In genomic region chr2:32532341-32532740, GRCh38 we compare ENCODE assay signal across 23 cellular contexts.
DNase-seq lines count a peak whose midpoint lies in the region; ATAC-seq, FAIRE-seq and TF ChIP-seq lines count a peak whose summit lies in the region.
"Had no signal": no experiment of that assay in that cellular context is flagged by ENCODE, and none has a peak within 500 bp of the region (broad histone marks: within the 10 kb centered on the region; RNA-seq: fewer than 3 reads in every experiment).

No MANE protein-coding gene starts in this region.

- H3K36me3 ChIP-seq in HepG2 (replicated peaks in 1 of 2; ENCODE audit: control insufficient read depth in 1 of 2, insufficient read depth in 2 of 2, low read length in 2 of 2): peaks cover 8 to 58% of the 10 kb centered on the region in 2 experiments
- peaks cover 0 to 14% (median 4%) of the 10 kb centered on the region in 4 donors for H3K36me3 ChIP-seq in right lobe of liver
- H3K36me3 ChIP-seq in Loucy (ENCODE audit: insufficient read depth, low read length): peaks cover 23% of the 10 kb centered on the region; the same call in 1 of the 2 replicates
- H3K36me3 ChIP-seq in neutrophil: peaks cover 51% of the 10 kb centered on the region

- H3K4me3 Mint-ChIP-seq in central memory CD8-positive, alpha-beta T cell: no peak overlapping the region
- H3K4me3 Mint-ChIP-seq: CD14-positive monocyte; CD4-positive, alpha-beta T cell; GM23338; H9 had no signal

- H3K4me1 ChIP-seq in HepG2 (ENCODE audit: insufficient read depth, low read length) (no peaks in the 10 kb centered on the region), right lobe of liver (no peaks in the 10 kb centered on the region), Loucy (ENCODE audit: insufficient read depth, low read length, poor library complexity, severe bottlenecking) (peaks cover 19% of the 10 kb centered on the region), neutrophil (ENCODE audit: control insufficient read depth in 1 of 2, insufficient read depth in 1 of 2, low read depth in 1 of 2, low read length in 1 of 2) (peaks cover 8% of the 10 kb centered on the region in 2 experiments)
- H3K4me1 ChIP-seq: A549, Caco-2 had no signal

- 95% methylated on average over 2 of the region's 2 CpGs for WGBS in HepG2 (ENCODE audit: low lambda C conversion rate)
- WGBS in right lobe of liver (ENCODE audit: insufficient coverage, low coverage, low lambda C conversion rate, missing lambda C conversion rate): 100% methylated on average over 2 of the region's 2 CpGs
- WGBS in lower leg skin, 2 donors: 90 to 96% methylated on average over 2 of the region's 2 CpGs

- H3K27ac ChIP-seq in HepG2 (ENCODE audit: extremely low read length, insufficient read depth, low read length): no peak overlapping the region
- H3K27ac ChIP-seq in right lobe of liver: no peak overlapping the region
- H3K27ac ChIP-seq in neutrophil: peak overlapping the region; percentile 25
- H3K27ac ChIP-seq: A549; BLaER1 treated with 17β-estradiol and CSF1 and Interleukin-3, amounts not matched to agents 10 nM and 100 nM had no signal

- H3K4me2 ChIP-seq in HepG2 (ENCODE audit: low read depth, low read length) (no peak overlapping the region), Loucy (ENCODE audit: low read depth, low read length, poor library complexity, severe bottlenecking) (peak overlapping the region; percentile 43)
- H3K4me2 ChIP-seq: A549, GM23338 had no signal

- no peaks in the 10 kb centered on the region; the same call in 1 of the 2 replicates for H3F3A ChIP-seq in Loucy (ENCODE audit: low read depth)

- H3K27me3 ChIP-seq in HepG2 (ENCODE audit: control insufficient read depth in 1 of 2, insufficient read depth in 2 of 2, low read length in 2 of 2) (no peaks in the 10 kb centered on the region), right lobe of liver (no peaks in the 10 kb centered on the region), Loucy (ENCODE audit: insufficient read depth, low read length, poor library complexity, severe bottlenecking) (no peaks in the 10 kb centered on the region), neutrophil (no peaks in the 10 kb centered on the region)
- H3K27me3 ChIP-seq: BE2C; BLaER1 treated with 17β-estradiol and CSF1 and Interleukin-3, amounts not matched to agents 10 nM and 100 nM had no signal

- FAIRE-seq in HepG2 (lab: Jason Lieb, UNC) (no peak), GM12892 (lab: Jason Lieb, UNC) (no peak)
- FAIRE-seq: A549, G401.6, GM19239 had no signal

- BruUV-seq in HepG2 (replicated peaks; lab: Mats Ljungman, UMichigan): no TSS peak

- CTCF ChIA-PET in HepG2 (lab: Yijun Ruan, JAX; ENCODE audit: low intra/inter-chr PET ratio, low total read pairs): no interaction called here

- in situ Hi-C loops in HepG2 (cut with HindIII; ENCODE audit: extremely low pct_ligation_motif_present, low pct_unique_long_range_greater_than_20kb): no loop called here

- intact Hi-C loops in HepG2 (cut with micrococcal nuclease; ENCODE audit: unreplicated experiment): no loop called here
- intact Hi-C loops in right lobe of liver (cut with DNase I): no loop called here
- intact Hi-C loops in lower leg skin (cut with DNase I; ENCODE audit: low total_unique reads): no loop called here

- TF ChIP-seq CTCF in HepG2 (CRISPR knock-in tag; IDR thresholded peaks at IDR 0.05) (no peak), right lobe of liver (IDR thresholded peaks at IDR 0.05) (no peak), Loucy (conservative IDR thresholded peaks at IDR 0.05; ENCODE audit: low read length) (no peak), neutrophil (IDR thresholded peaks at IDR 0.05) (no peak), lower leg skin (IDR thresholded peaks at IDR 0.05) (no peak)

- ATAC-seq in HepG2 (no peak), right lobe of liver (no peak)
- no peak for ATAC-seq in central memory CD8-positive, alpha-beta T cell (replicated peaks; ENCODE audit: extremely low read depth, poor library complexity, severe bottlenecking)
- ATAC-seq: A549, GM23338, HCT116 had no signal

- H3K9me3 ChIP-seq in HepG2 (ENCODE audit: low read length): no peaks in the 10 kb centered on the region
- H3K9me3 ChIP-seq in right lobe of liver: no peaks in the 10 kb centered on the region
- no peaks in the 10 kb centered on the region for H3K9me3 ChIP-seq in Loucy (ENCODE audit: insufficient read depth, low read depth, low read length)
- no peaks in the 10 kb centered on the region for H3K9me3 ChIP-seq in neutrophil
- H3K9me3 ChIP-seq: A549, BE2C, Caco-2 had no signal

- TF ChIP-seq POLR2A in HepG2 (IDR thresholded peaks at IDR 0.05; ENCODE audit: insufficient read depth in 1 of 2, low read depth in 2 of 2, low read length in 2 of 2): no peak
- no peak for TF ChIP-seq POLR2A in right lobe of liver (IDR thresholded peaks at IDR 0.05)
- no peak for TF ChIP-seq POLR2A in GM12892 (IDR thresholded peaks at IDR 0.05; ENCODE audit: low read depth, low read length)
- TF ChIP-seq POLR2A in lower leg skin (IDR thresholded peaks at IDR 0.05): no peak

- TF ChIP-seq EP300 in HepG2 (IDR thresholded peaks at IDR 0.05; ENCODE audit: low read depth in 2 of 2, low read length in 2 of 2) (no peak), HepG2 (CRISPR knock-in tag; IDR thresholded peaks at IDR 0.05; ENCODE audit: borderline replicate concordance) (no peak)

- no peaks in the 10 kb centered on the region for H3K27me3 Mint-ChIP-seq in central memory CD8-positive, alpha-beta T cell
- H3K27me3 Mint-ChIP-seq: CD4-positive, alpha-beta T cell had no signal

- POLR2A ChIA-PET in HepG2 (lab: Yijun Ruan, JAX): no interaction called here

- no peak for TF ChIP-seq RAD21 in HepG2 (CRISPR knock-in tag; IDR thresholded peaks at IDR 0.05)

- peaks cover 10% of the 10 kb centered on the region for H3K4me1 Mint-ChIP-seq in central memory CD8-positive, alpha-beta T cell
- H3K4me1 Mint-ChIP-seq: GM23338, H9 had no signal

- H3K79me2 ChIP-seq in HepG2 (ENCODE audit: insufficient read depth, low read length) (no peaks in the 10 kb centered on the region), Loucy (ENCODE audit: insufficient read depth, low read length) (no peaks in the 10 kb centered on the region)

- H3K4me3 ChIP-seq in HepG2 (replicated peaks in 1 of 3; ENCODE audit: insufficient read depth in 1 of 3, low read depth in 2 of 3, low read length in 3 of 3): no peak overlapping the region
- H3K4me3 ChIP-seq in right lobe of liver: no peak overlapping the region
- peak overlapping the region; percentile 9 for H3K4me3 ChIP-seq in Loucy (ENCODE audit: low read length, poor library complexity, severe bottlenecking)
- no peak overlapping the region for H3K4me3 ChIP-seq in neutrophil (ENCODE audit: low read depth in 1 of 2, low read length in 1 of 2)
- no peak overlapping the region for H3K4me3 ChIP-seq in lower leg skin (ENCODE audit: low read depth, poor library complexity, severe bottlenecking)
- H3K4me3 ChIP-seq: A549; BLaER1 treated with 17β-estradiol and CSF1 and Interleukin-3, amounts not matched to agents 10 nM and 100 nM; GM23338 had no signal

- no peak for DNase-seq in HepG2 (ENCODE audit: low spot score)
- no peak for DNase-seq in right lobe of liver
- no peak for DNase-seq in central memory CD8-positive, alpha-beta T cell (ENCODE audit: low spot score in 2 of 2)
- DNase-seq in GM12892 (ENCODE audit: insufficient read length): no peak
- no peak for DNase-seq in lower leg skin (ENCODE audit: low spot score in 2 of 2)
- DNase-seq: 8988T; ACHN; AML-193; BE2C; Caco-2; CD4-positive, alpha-beta T cell; DMS153; DND-41; H9 had no signal

- no peaks in the 10 kb centered on the region for H3K9me3 Mint-ChIP-seq in central memory CD8-positive, alpha-beta T cell
- H3K9me3 Mint-ChIP-seq: CD4-positive, alpha-beta T cell; GM23338; H9 had no signal

- peak overlapping the region; percentile 6 for H3K27ac Mint-ChIP-seq in central memory CD8-positive, alpha-beta T cell (ENCODE audit: low read depth)
- H3K27ac Mint-ChIP-seq: CD4-positive, alpha-beta T cell; GM23338; H9 had no signal

- H3K36me3 Mint-ChIP-seq in central memory CD8-positive, alpha-beta T cell (ENCODE audit: insufficient read depth): peaks cover 39% of the 10 kb centered on the region

- H2AFZ ChIP-seq in HepG2 (ENCODE audit: low read length) (no peak overlapping the region), Loucy (ENCODE audit: low read length) (no peak overlapping the region)
- H2AFZ ChIP-seq: GM23338 had no signal

- H3K9ac ChIP-seq in HepG2 (ENCODE audit: insufficient read depth, low read depth, low read length): no peak overlapping the region
- H3K9ac ChIP-seq in Loucy (ENCODE audit: low read depth, low read length, poor library complexity, severe bottlenecking): no peak overlapping the region
- H3K9ac ChIP-seq: BLaER1 treated with 17β-estradiol and CSF1 and Interleukin-3, amounts not matched to agents 10 nM and 100 nM had no signal

- no peaks in the 10 kb centered on the region for H3K9me2 ChIP-seq in Loucy (replicated peaks; ENCODE audit: low read depth, low read length)

- no peaks in the 10 kb centered on the region for H4K20me1 ChIP-seq in HepG2 (ENCODE audit: insufficient read depth, low read length)
- H4K20me1 ChIP-seq in Loucy (ENCODE audit: insufficient read depth, low read length, poor library complexity, severe bottlenecking): no peaks in the 10 kb centered on the region

TF ChIP-seq in HepG2, 621 proteins besides CTCF, POLR2A, EP300 and RAD21:
- TF ChIP-seq ZNF574 (CRISPR knock-in tag; IDR thresholded peaks at IDR 0.05): no peak
- peak; percentile 56 for TF ChIP-seq RBM22 (optimal IDR thresholded peaks at IDR 0.05; ENCODE audit: low read length)
TF ChIP-seq in HepG2: peak in this region for 1.
